ENCODE assay signal across 1 cellular context in the genomic region with DNA sequence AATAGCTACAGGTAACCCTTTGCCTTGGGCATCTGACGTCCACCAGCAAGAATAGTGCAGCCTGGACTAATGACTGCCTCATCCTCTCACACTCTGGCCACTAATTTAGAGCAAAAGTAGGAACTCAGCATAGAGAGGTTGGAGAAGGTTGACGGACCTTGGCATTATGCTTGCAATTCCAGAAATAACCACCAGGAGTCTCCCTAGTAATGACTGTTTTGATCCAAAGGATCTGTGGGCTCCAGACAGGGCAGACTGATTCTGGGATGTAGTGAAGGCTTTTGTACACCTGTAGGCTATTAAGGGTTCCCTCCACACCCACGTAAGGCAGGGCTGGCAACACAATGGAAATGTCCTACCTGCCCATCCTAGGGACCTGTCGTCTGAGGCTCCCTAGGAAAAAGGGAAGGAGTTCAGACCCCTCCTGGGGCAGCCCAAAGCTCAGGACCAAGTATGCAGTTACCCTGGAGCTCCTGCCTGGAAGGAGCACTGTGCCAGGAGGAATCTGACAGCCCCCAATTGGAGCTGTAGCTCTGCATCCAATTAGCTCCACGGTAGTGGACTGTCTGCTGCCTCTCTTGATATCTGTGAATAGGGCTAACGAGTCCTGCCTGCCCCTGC.
TF ChIP-seq lines count a peak whose summit lies in the region.

No MANE protein-coding gene starts in this region.

TF ChIP-seq in SK-N-SH, 30 proteins besides CTCF, POLR2A, EP300 and RAD21 (continued from another document):
- TF ChIP-seq, protein P1, sequence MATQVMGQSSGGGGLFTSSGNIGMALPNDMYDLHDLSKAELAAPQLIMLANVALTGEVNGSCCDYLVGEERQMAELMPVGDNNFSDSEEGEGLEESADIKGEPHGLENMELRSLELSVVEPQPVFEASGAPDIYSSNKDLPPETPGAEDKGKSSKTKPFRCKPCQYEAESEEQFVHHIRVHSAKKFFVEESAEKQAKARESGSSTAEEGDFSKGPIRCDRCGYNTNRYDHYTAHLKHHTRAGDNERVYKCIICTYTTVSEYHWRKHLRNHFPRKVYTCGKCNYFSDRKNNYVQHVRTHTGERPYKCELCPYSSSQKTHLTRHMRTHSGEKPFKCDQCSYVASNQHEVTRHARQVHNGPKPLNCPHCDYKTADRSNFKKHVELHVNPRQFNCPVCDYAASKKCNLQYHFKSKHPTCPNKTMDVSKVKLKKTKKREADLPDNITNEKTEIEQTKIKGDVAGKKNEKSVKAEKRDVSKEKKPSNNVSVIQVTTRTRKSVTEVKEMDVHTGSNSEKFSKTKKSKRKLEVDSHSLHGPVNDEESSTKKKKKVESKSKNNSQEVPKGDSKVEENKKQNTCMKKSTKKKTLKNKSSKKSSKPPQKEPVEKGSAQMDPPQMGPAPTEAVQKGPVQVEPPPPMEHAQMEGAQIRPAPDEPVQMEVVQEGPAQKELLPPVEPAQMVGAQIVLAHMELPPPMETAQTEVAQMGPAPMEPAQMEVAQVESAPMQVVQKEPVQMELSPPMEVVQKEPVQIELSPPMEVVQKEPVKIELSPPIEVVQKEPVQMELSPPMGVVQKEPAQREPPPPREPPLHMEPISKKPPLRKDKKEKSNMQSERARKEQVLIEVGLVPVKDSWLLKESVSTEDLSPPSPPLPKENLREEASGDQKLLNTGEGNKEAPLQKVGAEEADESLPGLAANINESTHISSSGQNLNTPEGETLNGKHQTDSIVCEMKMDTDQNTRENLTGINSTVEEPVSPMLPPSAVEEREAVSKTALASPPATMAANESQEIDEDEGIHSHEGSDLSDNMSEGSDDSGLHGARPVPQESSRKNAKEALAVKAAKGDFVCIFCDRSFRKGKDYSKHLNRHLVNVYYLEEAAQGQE (IDR thresholded peaks at IDR 0.05; ENCODE audit: low read depth, low read length) = no peak
- TF ChIP-seq MEF2A (IDR thresholded peaks at IDR 0.05; ENCODE audit: borderline replicate concordance, low read depth) (no peak), TCF12 (IDR thresholded peaks at IDR 0.05) (no peak), ELF1 (IDR thresholded peaks at IDR 0.05) (no peak), GATA2 (CRISPR knock-in tag; IDR thresholded peaks at IDR 0.05) (no peak), EZH2phosphoT487 (IDR thresholded peaks at IDR 0.05; ENCODE audit: borderline replicate concordance, low read depth) (no peak)
- TF ChIP-seq, protein P2, sequence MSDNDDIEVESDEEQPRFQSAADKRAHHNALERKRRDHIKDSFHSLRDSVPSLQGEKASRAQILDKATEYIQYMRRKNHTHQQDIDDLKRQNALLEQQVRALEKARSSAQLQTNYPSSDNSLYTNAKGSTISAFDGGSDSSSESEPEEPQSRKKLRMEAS (IDR thresholded peaks at IDR 0.05; ENCODE audit: low read depth) = no peak
